9 cellular contexts compared by ENCODE assay signal in genomic region chr5:176530983-176531901, GRCh38. TPM values are rescaled to one million over a fixed set of nuclear protein-coding genes. Genes with fewer than 3 reads are reported as not detected.
A peak's percentile ranks its signal among the peaks of the same experiment; 100 is the strongest.
DNase-seq lines count a peak whose midpoint lies in the region; ATAC-seq and TF ChIP-seq lines count a peak whose summit lies in the region.
"Had no signal": no experiment of that assay in that cellular context is flagged by ENCODE, and none has a peak within 500 bp of the region (broad histone marks: within the 10 kb centered on the region; RNA-seq: fewer than 3 reads in every experiment).

No MANE protein-coding gene starts in this region.

- TF ChIP-seq CTCF in glutamatergic neuron (IDR thresholded peaks at IDR 0.05; ENCODE audit: partially characterized antibody, unreplicated experiment) (no peak), prostate gland (IDR thresholded peaks at IDR 0.05) (no peak)

- TF ChIP-seq POLR2A in prostate gland (IDR thresholded peaks at IDR 0.05), result no peak

- H3K36me3 ChIP-seq in prostate gland, result peaks cover 0 to 23% of the 10 kb centered on the region in 2 donors

- H3K27me3 ChIP-seq in prostate gland (replicated peaks; ENCODE audit: insufficient read depth), result no peaks in the 10 kb centered on the region

- no peak overlapping the region for H3K4me3 ChIP-seq in prostate gland

- H3K27ac Mint-ChIP-seq in T-helper 2 cell treated with Interferon-gamma antibody and Interleukin-4, amounts not matched to agents 5 μg/mL and 100 μg/mL, for 36 hours, result peak overlapping the region; percentile 89
- H3K27ac Mint-ChIP-seq in glutamatergic neuron (ENCODE audit: unreplicated experiment), result no peak overlapping the region

- no peaks in the 10 kb centered on the region for H3K27me3 Mint-ChIP-seq in T-helper 2 cell treated with Interferon-gamma antibody and Interleukin-4, amounts not matched to agents 5 μg/mL and 100 μg/mL, for 36 hours (ENCODE audit: low read depth)
- H3K27me3 Mint-ChIP-seq in glutamatergic neuron (ENCODE audit: unreplicated experiment), result peaks cover 8% of the 10 kb centered on the region

- WGBS in prostate gland, result 53% methylated on average over 24 of the region's 24 CpGs

- DNase-seq in activated CD4-positive, alpha-beta T cell treated with anti-CD3 and anti-CD28 coated beads for 48 hours, result peak; percentile 48
- DNase-seq in activated CD4-positive, alpha-beta T cell treated with anti-CD3 and anti-CD28 coated beads for 1 hour, result no peak
- no peak for DNase-seq in T-helper 2 cell treated with Interferon-gamma antibody and Interleukin-4, amounts not matched to agents 5 μg/mL and 100 μg/mL, for 36 hours (ENCODE audit: low spot score)
- peak; percentile 50 for DNase-seq in glutamatergic neuron
- DNase-seq in stimulated activated naive CD8-positive, alpha-beta T cell treated with anti-CD3 and anti-CD28 coated beads, Interleukin-15, Interleukin-2, amounts not matched to agents 100 U/mL and 50 U/mL, for 24 hours, result peak; percentile 45
- DNase-seq in prostate gland (ENCODE audit: low spot score), result no peak
- no peak for DNase-seq in SW 1271 (lab: John Stamatoyannopoulos, UW)
- DNase-seq: activated CD4-positive, CD25-positive, alpha-beta regulatory T cell treated with anti-CD3 and anti-CD28 coated beads, Interleukin-2, amount 50 U/mL, for 72 hours had no signal

- no peaks in the 10 kb centered on the region for H3K9me3 ChIP-seq in prostate gland

- H3K36me3 Mint-ChIP-seq in T-helper 2 cell treated with Interferon-gamma antibody and Interleukin-4, amounts not matched to agents 5 μg/mL and 100 μg/mL, for 36 hours (ENCODE audit: low read depth), result peaks cover 57% of the 10 kb centered on the region
- no peaks in the 10 kb centered on the region for H3K36me3 Mint-ChIP-seq in glutamatergic neuron (ENCODE audit: unreplicated experiment)

- peak; percentile 19 for ATAC-seq in stimulated activated naive CD8-positive, alpha-beta T cell treated with anti-CD3 and anti-CD28 coated beads, Interleukin-15, Interleukin-2, amounts not matched to agents 100 U/mL and 50 U/mL, for 24 hours
- ATAC-seq in GM18867 (IDR thresholded peaks at IDR 0.05; ENCODE audit: unreplicated experiment), result no peak

- H3K27ac ChIP-seq in prostate gland, result no peak overlapping the region

- intact Hi-C loops in prostate gland (cut with DNase I), result no loop called here

- H3K4me1 ChIP-seq in prostate gland (replicated peaks), result peaks cover 14% of the 10 kb centered on the region

- peak overlapping the region; percentile 88 for H3K4me3 Mint-ChIP-seq in T-helper 2 cell treated with Interferon-gamma antibody and Interleukin-4, amounts not matched to agents 5 μg/mL and 100 μg/mL, for 36 hours
- no peak overlapping the region for H3K4me3 Mint-ChIP-seq in glutamatergic neuron (ENCODE audit: unreplicated experiment)

- peaks cover 32% of the 10 kb centered on the region for H3K4me1 Mint-ChIP-seq in T-helper 2 cell treated with Interferon-gamma antibody and Interleukin-4, amounts not matched to agents 5 μg/mL and 100 μg/mL, for 36 hours (ENCODE audit: low read depth)
- H3K4me1 Mint-ChIP-seq in glutamatergic neuron (ENCODE audit: low read depth, unreplicated experiment), result peaks cover 17% of the 10 kb centered on the region

- H3K9me3 Mint-ChIP-seq in T-helper 2 cell treated with Interferon-gamma antibody and Interleukin-4, amounts not matched to agents 5 μg/mL and 100 μg/mL, for 36 hours, result no peaks in the 10 kb centered on the region
- peaks cover 9% of the 10 kb centered on the region for H3K9me3 Mint-ChIP-seq in glutamatergic neuron (ENCODE audit: unreplicated experiment)

RNA-seq across cellular contexts. Expression of gene RNF44, which starts 6.0 kb away (rescaled TPM):
- total RNA-seq in glutamatergic neuron (ENCODE audit: unreplicated experiment) (322 TPM), prostate gland (10 to 100 TPM; 26.4 to 43.3 TPM)

RNA-seq across cellular contexts. Expression of gene CDHR2, which starts 17.9 kb away (rescaled TPM):
- total RNA-seq in glutamatergic neuron (ENCODE audit: unreplicated experiment), result 0.29 TPM
- 1 to 10 TPM in 1 of 2 donors, not detected in 1; 1.1 TPM for total RNA-seq in prostate gland

Comparison
In these comparisons a context has a peak if more than half of its experiments do, and no peak if none do; other contexts are left out.
1. DNase-seq: peak in activated CD4-positive, alpha-beta T cell treated with anti-CD3 and anti-CD28 coated beads for 48 hours (single experiment), glutamatergic neuron (single experiment) and stimulated activated naive CD8-positive, alpha-beta T cell treated with anti-CD3 and anti-CD28 coated beads, Interleukin-15, Interleukin-2, amounts not matched to agents 100 U/mL and 50 U/mL, for 24 hours (single experiment); none in activated CD4-positive, alpha-beta T cell treated with anti-CD3 and anti-CD28 coated beads for 1 hour (single experiment), T-helper 2 cell treated with Interferon-gamma antibody and Interleukin-4, amounts not matched to agents 5 μg/mL and 100 μg/mL, for 36 hours (single experiment), prostate gland (single experiment) and SW 1271 (0 of 2).